In genomic region chr12:30696486-30696885, GRCh38 we compare ENCODE assay signal across 8 cellular contexts. TPM values are rescaled to one million over a fixed set of nuclear protein-coding genes. Genes with fewer than 3 reads are reported as not detected.
DNase-seq lines count a peak whose midpoint lies in the region; TF ChIP-seq lines count a peak whose summit lies in the region.

No MANE protein-coding gene starts in this region.

- H3K4me3 ChIP-seq in NT2/D1 (ENCODE audit: insufficient read length, low read depth) (no peak overlapping the region), endodermal cell (ENCODE audit: low read length) (peak overlapping the region; percentile 97), parathyroid adenoma (ENCODE audit: low read depth, low read length) (peak overlapping the region; percentile 91), HAP-1 (no peak overlapping the region)

- H3K36me3 ChIP-seq in NT2/D1 (ENCODE audit: insufficient read depth, insufficient read length, low read length) (no peaks in the 10 kb centered on the region), endodermal cell (ENCODE audit: control insufficient read depth, insufficient read depth, low read length) (no peaks in the 10 kb centered on the region), parathyroid adenoma (ENCODE audit: control insufficient read depth, insufficient read depth, low read length) (no peaks in the 10 kb centered on the region), HAP-1 (replicated peaks) (no peaks in the 10 kb centered on the region)

- peak overlapping the region; percentile 81 for H3K9ac ChIP-seq in NT2/D1 (ENCODE audit: insufficient read length, low read depth)
- no peak overlapping the region for H3K9ac ChIP-seq in endodermal cell (ENCODE audit: extremely low read depth, low read length, poor library complexity, severe bottlenecking)
- no peak overlapping the region for H3K9ac ChIP-seq in parathyroid adenoma

- H3K27me3 Mint-ChIP-seq in endodermal cell (ENCODE audit: insufficient read depth) = peaks cover 4% of the 10 kb centered on the region

- DNase-seq in ELF-1 (ENCODE audit: low read depth, low spot score) = peak; percentile 14
- no peak for DNase-seq in NT2/D1 (ENCODE audit: low read depth, low spot score)
- DNase-seq in endodermal cell = peak; percentile 77
- DNase-seq in HAP-1 (ENCODE audit: low spot score in 2 of 2) = no peak
- DNase-seq in NCI-H2029 (lab: John Stamatoyannopoulos, UW) = no peak
- DNase-seq in GM19238 (ENCODE audit: insufficient read length, low spot score) = no peak
- DNase-seq in COLO829 (ENCODE audit: low spot score) = no peak

- TF ChIP-seq CTCF in endodermal cell (conservative IDR thresholded peaks at IDR 0.05) (peak; percentile 13), parathyroid adenoma (IDR thresholded peaks at IDR 0.05) (no peak)

- no peaks in the 10 kb centered on the region for H3K9me3 Mint-ChIP-seq in endodermal cell

- WGBS in endodermal cell (ENCODE audit: insufficient coverage in 1 of 2, insufficient read length in 1 of 2), 2 experiments = 89% methylated on average over 14 of the region's 14 CpGs; no CpG with 5 or more reads in 1 of the 2 experiments

- no peak overlapping the region for H3K27ac ChIP-seq in endodermal cell (ENCODE audit: low read depth, low read length)
- H3K27ac ChIP-seq in parathyroid adenoma = no peak overlapping the region

- H3K4me3 Mint-ChIP-seq in endodermal cell = peak overlapping the region; percentile 84

- no peaks in the 10 kb centered on the region for H3K79me2 ChIP-seq in parathyroid adenoma

- H3K4me1 Mint-ChIP-seq in endodermal cell = peaks cover 17% of the 10 kb centered on the region

- no peaks in the 10 kb centered on the region for H3K36me3 Mint-ChIP-seq in endodermal cell (ENCODE audit: low read depth)

- in situ Hi-C loops in HAP-1 (cut with MboI; ENCODE audit: low sequenced_read_pairs) = no loop called here

- H3K27me3 ChIP-seq in NT2/D1 (ENCODE audit: insufficient read depth, insufficient read length) (no peaks in the 10 kb centered on the region), endodermal cell (ENCODE audit: control insufficient read depth, insufficient read depth, low read length, poor library complexity, severe bottlenecking) (no peaks in the 10 kb centered on the region), parathyroid adenoma (ENCODE audit: control insufficient read depth, insufficient read depth, low read length) (no peaks in the 10 kb centered on the region), HAP-1 (ENCODE audit: low read depth) (no peaks in the 10 kb centered on the region)

- H3K9me3 ChIP-seq in NT2/D1 (ENCODE audit: insufficient read depth, low read length) (no peaks in the 10 kb centered on the region), endodermal cell (ENCODE audit: control insufficient read depth, low read length) (no peaks in the 10 kb centered on the region), parathyroid adenoma (ENCODE audit: control insufficient read depth, low read length) (no peaks in the 10 kb centered on the region), HAP-1 (no peaks in the 10 kb centered on the region)

- H3K4me2 ChIP-seq in parathyroid adenoma (ENCODE audit: low read length) = peak overlapping the region; percentile 94

- peak overlapping the region; percentile 93 for H2AFZ ChIP-seq in parathyroid adenoma

- peaks cover 5% of the 10 kb centered on the region for H3K4me1 ChIP-seq in NT2/D1 (ENCODE audit: insufficient read depth, insufficient read length)
- H3K4me1 ChIP-seq in endodermal cell (ENCODE audit: control insufficient read depth, insufficient read depth, low read length) = peaks cover 4% of the 10 kb centered on the region
- H3K4me1 ChIP-seq in parathyroid adenoma = peaks cover 18% of the 10 kb centered on the region
- peaks cover 15% of the 10 kb centered on the region for H3K4me1 ChIP-seq in HAP-1

- H3K27ac Mint-ChIP-seq in endodermal cell = no peak overlapping the region

RNA-seq across cellular contexts. Expression of gene IPO8, which starts 0.8 kb away (rescaled TPM):
- 10 to 100 TPM; 39.4 to 80.0 TPM for total RNA-seq in endodermal cell
- polyA plus RNA-seq in endodermal cell (2013, experiment 1 of 2) = 28.8 TPM
- 28.2 TPM for polyA plus RNA-seq in endodermal cell (2013, experiment 2 of 2)

RNA-seq across cellular contexts. Expression of gene CAPRIN2, which starts 58.3 kb away (rescaled TPM):
- total RNA-seq in endodermal cell = 100 to 1,000 TPM in 1 of 2 donors, 10 to 100 TPM in 1; 62.2 to 103 TPM
- polyA plus RNA-seq in endodermal cell (2013, experiment 1 of 2) = 43.4 TPM
- polyA plus RNA-seq in endodermal cell (2013, experiment 2 of 2) = 41.2 TPM

Comparison
In these comparisons a context has a peak if more than half of its experiments do, and no peak if none do; other contexts are left out.
1. DNase-seq: peak in ELF-1 (single experiment) and endodermal cell (single experiment); none in NT2/D1 (single experiment), HAP-1 (0 of 2), NCI-H2029 (single experiment), GM19238 (single experiment) and COLO829 (single experiment).
2. H3K4me3 ChIP-seq: peak in endodermal cell (single experiment) and parathyroid adenoma (single experiment); none in NT2/D1 (single experiment) and HAP-1 (single experiment).